In the genomic region with DNA sequence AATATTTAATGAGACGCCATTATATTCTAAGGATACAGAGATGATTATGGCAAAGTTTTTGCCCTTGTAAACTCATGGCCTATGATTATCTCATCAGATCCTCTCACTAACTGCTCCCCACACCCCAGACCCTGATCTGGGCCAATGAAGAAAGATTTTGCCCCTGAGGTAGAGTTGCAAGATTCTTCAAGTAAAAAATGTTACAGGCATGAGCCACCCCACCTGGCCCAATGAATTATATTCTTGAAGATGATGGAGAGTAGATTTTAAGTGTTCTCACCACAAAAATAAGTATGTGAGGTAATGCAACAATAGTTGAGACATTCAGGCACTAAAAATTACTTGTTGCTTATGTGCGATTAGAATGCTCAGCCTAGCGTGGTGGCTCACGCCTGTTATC, we compare ENCODE assay signal across 23 cellular contexts. TPM values are rescaled to one million over a fixed set of nuclear protein-coding genes. Genes with fewer than 3 reads are reported as not detected.
"Had no signal": no experiment of that assay in that cellular context is flagged by ENCODE, and none has a peak within 500 bp of the region (broad histone marks: within the 10 kb centered on the region; RNA-seq: fewer than 3 reads in every experiment).

No MANE protein-coding gene starts in this region.

- H3K27ac ChIP-seq: body of pancreas, esophagus squamous epithelium, hepatocyte, pancreas, right lobe of liver, testis, upper lobe of left lung had no signal

- H2AFZ ChIP-seq: hepatocyte had no signal

- H3K36me3 Mint-ChIP-seq: activated naive CD8-positive, alpha-beta T cell; natural killer cell had no signal

- DNase-seq: activated CD4-positive, alpha-beta T cell treated with anti-CD3 and anti-CD28 coated beads, Interleukin-2, amount 50 U/mL, for 1 hour; activated CD4-positive, CD25-positive, alpha-beta regulatory T cell treated with anti-CD3 and anti-CD28 coated beads, Interleukin-2, amount 50 U/mL, for 72 hours; activated gamma-delta T cell; amygdala; body of pancreas; dermis blood vessel endothelial cell; effector memory CD8-positive, alpha-beta T cell; esophagus squamous epithelium; left cardiac atrium; mesendoderm; natural killer cell; pancreas; small intestine; stimulated activated CD4-positive, alpha-beta T cell treated with anti-CD3 and anti-CD28 coated beads, Interleukin-4, amount 100 ng/mL, for 1 hour; testis; upper lobe of left lung had no signal

- H3K27me3 Mint-ChIP-seq: activated naive CD8-positive, alpha-beta T cell; effector memory CD8-positive, alpha-beta T cell had no signal

- H3K36me3 ChIP-seq: esophagus squamous epithelium, pancreas, right lobe of liver, upper lobe of left lung had no signal

- H3K4me3 Mint-ChIP-seq: activated naive CD8-positive, alpha-beta T cell; natural killer cell had no signal

- H3K27me3 ChIP-seq: body of pancreas, hepatocyte, pancreas, right lobe of liver, testis, upper lobe of left lung had no signal

- ATAC-seq: body of pancreas; effector memory CD8-positive, alpha-beta T cell; left cardiac atrium; natural killer cell; pancreas; right lobe of liver had no signal

- H3K4me3 ChIP-seq: body of pancreas, esophagus squamous epithelium, hepatocyte, pancreas, right lobe of liver, testis, upper lobe of left lung had no signal

- H3K27ac Mint-ChIP-seq: activated naive CD8-positive, alpha-beta T cell had no signal

- H3K9me3 ChIP-seq: body of pancreas, esophagus squamous epithelium, pancreas, right lobe of liver, testis, upper lobe of left lung had no signal

- H3K4me2 ChIP-seq: hepatocyte had no signal

- H3K79me2 ChIP-seq: hepatocyte had no signal

RNA-seq across cellular contexts. Expression of a gene that starts 1.8 kb away (rescaled TPM):
- total RNA-seq: body of pancreas, cardiac septum, dermis blood vessel endothelial cell, glomerular endothelial cell, hepatocyte, left cardiac atrium, lower leg skin, pancreas, pulmonary artery endothelial cell had no signal
